Comparison of ENCODE assay signal across 7 cellular contexts in genomic region chr22:38707346-38707745, GRCh38. TPM values are rescaled to one million over a fixed set of nuclear protein-coding genes. Genes with fewer than 3 reads are reported as not detected.
DNase-seq lines count a peak whose midpoint lies in the region; ATAC-seq and TF ChIP-seq lines count a peak whose summit lies in the region.

No MANE protein-coding gene starts in this region.

- no peak for ATAC-seq in GM18873 (IDR thresholded peaks at IDR 0.05; ENCODE audit: low FRiP score, unreplicated experiment)
- no peak for ATAC-seq in GM18909 (IDR thresholded peaks at IDR 0.05; ENCODE audit: poor library complexity, unreplicated experiment)
- no peak for ATAC-seq in HG02571 (IDR thresholded peaks at IDR 0.05; ENCODE audit: unreplicated experiment)

- WGBS in spleen, 5 donors = 11 to 35% (median 15%) methylated on average over 2 of the region's 2 CpGs

- peaks cover 37% of the 10 kb centered on the region for H3K36me3 ChIP-seq in SJSA1
- peaks cover 0 to 40% (median 6%) of the 10 kb centered on the region in 6 donors for H3K36me3 ChIP-seq in spleen

- H3K27ac ChIP-seq in SJSA1 (peak overlapping the region; percentile 75; the same call in 1 of the 2 replicates), spleen (peak overlapping the region; percentile 93 to 99 (median 98))

- H3K4me3 ChIP-seq in SJSA1 (no peak overlapping the region), fibroblast of pulmonary artery (replicated peaks; ENCODE audit: low read depth, low read length) (peak overlapping the region; percentile 85), spleen (peak overlapping the region; percentile 76 to 94 (median 86))

- H3K9me3 ChIP-seq in SJSA1 (replicated peaks) (no peaks in the 10 kb centered on the region), spleen (no peaks in the 10 kb centered on the region)

- intact Hi-C loops in spleen (cut with DNase I; ENCODE audit: low total_unique reads) = no loop called here

- H3K4me1 ChIP-seq in SJSA1 (replicated peaks) (peaks cover 18% of the 10 kb centered on the region), spleen (peaks cover 39 to 68% (median 62%) of the 10 kb centered on the region in 6 donors)

- H3K27me3 ChIP-seq in SJSA1 (replicated peaks) = no peaks in the 10 kb centered on the region
- no peaks in the 10 kb centered on the region for H3K27me3 ChIP-seq in spleen (replicated peaks in 1 of 7)

- no peak for TF ChIP-seq CTCF in GM20000 (IDR thresholded peaks at IDR 0.05; ENCODE audit: extremely low read depth, missing control alignments)
- TF ChIP-seq CTCF in fibroblast of pulmonary artery (IDR thresholded peaks at IDR 0.05; ENCODE audit: low read length, missing control alignments) = no peak
- no peak for TF ChIP-seq CTCF in spleen (IDR thresholded peaks at IDR 0.05 in 8 of 11, conservative IDR thresholded peaks at IDR 0.05 in 3 of 11)

- DNase-seq in GM20000 (ENCODE audit: low spot score) (peak; percentile 29), SJSA1 (ENCODE audit: low read depth in 1 of 2, low spot score in 2 of 2) (no peak), fibroblast of pulmonary artery (ENCODE audit: low read depth) (peak; percentile 58), spleen (no peak)

- no peak for TF ChIP-seq POLR2A in spleen (IDR thresholded peaks at IDR 0.05)

RNA-seq across cellular contexts. Expression of gene GTPBP1, which starts 1.6 kb away (rescaled TPM):
- 24.8 and 28.9 TPM in 2 replicates for total RNA-seq in SJSA1 (2014; rRNA removed; shearing (Covaris generic))
- total RNA-seq in spleen = 100 to 1,000 TPM in 2 of 7 donors, 10 to 100 TPM in 5; 76.3 to 134 (median 98.8) TPM
- polyA plus RNA-seq in spleen = 10 to 100 TPM in 1 of 3 donors, 1 to 10 TPM in 2; 9.7 to 31.9 (median 9.9) TPM

RNA-seq across cellular contexts. Expression of gene JOSD1, which starts 6.6 kb away (rescaled TPM):
- total RNA-seq in SJSA1 (2014; rRNA removed; shearing (Covaris generic)) = 53.5 and 67.0 TPM in 2 replicates
- 10 to 100 TPM; 28.5 to 54.2 (median 36.4) TPM for total RNA-seq in spleen
- polyA plus RNA-seq in spleen = 10 to 100 TPM; 10.1 to 16.3 (median 13.8) TPM

RNA-seq across cellular contexts. Expression of gene TOMM22, which starts 25.6 kb away (rescaled TPM):
- total RNA-seq in SJSA1 (2014; rRNA removed; shearing (Covaris generic)) = 61.0 and 103 TPM in 2 replicates
- 10 to 100 TPM; 28.6 to 59.9 (median 50.6) TPM for total RNA-seq in spleen
- 10 to 100 TPM; 24.3 to 44.3 (median 41.3) TPM for polyA plus RNA-seq in spleen

RNA-seq across cellular contexts. Expression of gene SUN2, which starts 48.5 kb away (rescaled TPM):
- total RNA-seq in SJSA1 (2014; rRNA removed; shearing (Covaris generic)) = 201 and 238 TPM in 2 replicates
- 100 to 1,000 TPM; 204 to 455 (median 220) TPM for total RNA-seq in spleen
- polyA plus RNA-seq in spleen = 10 to 100 TPM; 35.4 to 86.5 (median 38.9) TPM

RNA-seq across cellular contexts. Expression of gene CBY1, which starts 50.9 kb away (rescaled TPM):
- total RNA-seq in SJSA1 (2014; rRNA removed; shearing (Covaris generic)) = 8.8 and 13.5 TPM in 2 replicates
- 10 to 100 TPM; 20.2 to 28.5 (median 22.2) TPM for total RNA-seq in spleen
- 10 to 100 TPM; 24.6 to 37.2 (median 28.1) TPM for polyA plus RNA-seq in spleen

Comparison
In these comparisons a context has a peak if more than half of its experiments do, and no peak if none do; other contexts are left out.
1. DNase-seq: peak in GM20000 (single experiment) and fibroblast of pulmonary artery (single experiment); none in SJSA1 (0 of 2) and spleen (single experiment).